In the genomic region with DNA sequence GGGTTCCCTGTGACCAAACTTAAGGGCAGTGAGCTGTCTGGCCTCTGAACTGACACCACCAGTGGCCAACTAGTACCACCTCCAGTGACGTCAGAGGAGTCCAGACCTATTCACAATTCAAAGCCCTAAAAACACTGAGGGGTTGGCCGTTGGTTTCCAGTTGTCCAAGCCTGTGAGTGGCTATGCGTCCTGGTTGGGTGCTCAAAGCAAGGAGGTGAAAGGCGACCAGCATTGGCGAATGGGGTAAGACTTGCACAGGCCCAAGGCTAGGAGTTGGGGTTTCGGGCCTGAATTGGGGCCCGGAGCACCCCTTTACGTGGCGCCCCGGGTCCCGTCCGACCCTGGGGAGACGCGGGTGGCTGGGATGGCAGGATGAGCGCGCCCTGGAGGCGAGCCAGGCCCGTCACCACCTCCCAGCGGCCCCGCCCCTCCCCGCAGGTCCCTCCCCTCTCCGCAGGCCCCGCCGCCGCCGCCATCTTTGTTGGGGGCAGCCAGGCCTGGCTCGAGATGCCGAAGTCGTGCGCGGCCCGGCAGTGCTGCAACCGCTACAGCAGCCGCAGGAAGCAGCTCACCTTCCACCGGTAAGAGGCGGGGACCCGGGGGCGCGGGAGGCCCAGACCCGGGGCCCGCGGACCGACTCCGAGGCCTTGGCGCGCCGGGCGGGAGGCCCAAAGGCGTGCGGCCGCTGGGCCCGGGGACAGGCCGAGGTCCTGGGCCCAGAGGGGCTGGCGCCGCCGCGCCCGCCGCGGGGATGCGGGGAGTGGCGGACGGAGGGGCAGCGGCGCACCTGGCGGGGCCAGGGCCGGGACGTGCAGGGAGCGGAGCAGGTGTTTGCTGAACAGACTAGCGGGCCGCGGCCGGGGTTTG, we compare ENCODE assay signal across 1 cellular context.
TF ChIP-seq lines count a peak whose summit lies in the region.

THAP3 (plus strand) TSS at position 157 of the 867 bp plus-strand sequence; CDS start at position 508, 351 bp downstream.

TF ChIP-seq in K562, 482 proteins besides CTCF, POLR2A, EP300 and RAD21 (continued from another document and continues in another):
- TF ChIP-seq, protein P1, sequence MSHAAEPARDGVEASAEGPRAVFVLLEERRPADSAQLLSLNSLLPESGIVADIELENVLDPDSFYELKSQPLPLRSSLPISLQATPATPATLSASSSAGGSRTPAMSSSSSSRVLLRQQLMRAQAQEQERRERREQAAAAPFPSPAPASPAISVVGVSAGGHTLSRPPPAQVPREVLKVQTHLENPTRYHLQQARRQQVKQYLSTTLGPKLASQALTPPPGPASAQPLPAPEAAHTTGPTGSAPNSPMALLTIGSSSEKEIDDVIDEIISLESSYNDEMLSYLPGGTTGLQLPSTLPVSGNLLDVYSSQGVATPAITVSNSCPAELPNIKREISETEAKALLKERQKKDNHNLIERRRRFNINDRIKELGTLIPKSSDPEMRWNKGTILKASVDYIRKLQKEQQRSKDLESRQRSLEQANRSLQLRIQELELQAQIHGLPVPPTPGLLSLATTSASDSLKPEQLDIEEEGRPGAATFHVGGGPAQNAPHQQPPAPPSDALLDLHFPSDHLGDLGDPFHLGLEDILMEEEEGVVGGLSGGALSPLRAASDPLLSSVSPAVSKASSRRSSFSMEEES (CRISPR knock-in tag; IDR thresholded peaks at IDR 0.05) = no peak
- TF ChIP-seq RBM15 (IDR thresholded peaks at IDR 0.05; ENCODE audit: insufficient read depth, low read length) (no peak), PHTF2 (CRISPR knock-in tag; IDR thresholded peaks at IDR 0.05) (no peak), ZNF133 (CRISPR knock-in tag; IDR thresholded peaks at IDR 0.05) (no peak), HCFC1 (IDR thresholded peaks at IDR 0.05; ENCODE audit: low read depth, low read length) (peak; percentile 77), TEAD1 (CRISPR knock-in tag; IDR thresholded peaks at IDR 0.05) (peak in 1 of 2 experiments; percentile 45; a peak in 2 of 4 replicates), SMARCE1 (IDR thresholded peaks at IDR 0.05) (peak; percentile 45; the same call in 1 of the 2 replicates), ZNF316 (IDR thresholded peaks at IDR 0.05) (no peak), XRCC3 (IDR thresholded peaks at IDR 0.05) (no peak), CC2D1A (IDR thresholded peaks at IDR 0.05) (no peak), CBX3 (IDR thresholded peaks at IDR 0.05; ENCODE audit: borderline replicate concordance in 1 of 2, low read length in 2 of 2) (peak in 1 of 2 experiments; percentile 35; a peak in 1 of 3 replicates), ZNF134 (CRISPR knock-in tag; conservative IDR thresholded peaks at IDR 0.05) (no peak), PYGO2 (tag; IDR thresholded peaks at IDR 0.05) (no peak), HNRNPLL (IDR thresholded peaks at IDR 0.05; ENCODE audit: low read depth, low read length, poor library complexity, severe bottlenecking) (peak; percentile 17), THRB (CRISPR knock-in tag; conservative IDR thresholded peaks at IDR 0.05) (no peak), FOXP1 (CRISPR knock-in tag; IDR thresholded peaks at IDR 0.05) (0 out of 2 replicates have a peak, but pooled peaks have one; percentile 53), E2F3 (CRISPR knock-in tag; IDR thresholded peaks at IDR 0.05) (no peak), TCF15 (CRISPR knock-in tag; IDR thresholded peaks at IDR 0.05) (no peak), ZNF311 (CRISPR knock-in tag; IDR thresholded peaks at IDR 0.05) (no peak), RCOR1 (IDR thresholded peaks at IDR 0.05; ENCODE audit: borderline replicate concordance in 1 of 2, low read depth in 2 of 2, low read length in 2 of 2) (0 out of 4 replicates have a peak, but pooled peaks of 1 of the 2 experiments have one; percentile 1), MAFG (tag; conservative IDR thresholded peaks at IDR 0.05) (no peak), ZEB2 (IDR thresholded peaks at IDR 0.05) (no peak), BRD4 (IDR thresholded peaks at IDR 0.05) (no peak), HNRNPH1 (optimal IDR thresholded peaks at IDR 0.05; ENCODE audit: low read depth, low read length) (no peak), RBM22 (IDR thresholded peaks at IDR 0.05; ENCODE audit: low read depth, low read length, poor library complexity, severe bottlenecking) (peak; percentile 86), KHSRP (IDR thresholded peaks at IDR 0.05) (peak; percentile 53; the same call in 1 of the 2 replicates), MAFF (IDR thresholded peaks at IDR 0.05; ENCODE audit: low read length) (no peak), SREBF2 (CRISPR knock-in tag; IDR thresholded peaks at IDR 0.05) (no peak), HIVEP1 (CRISPR knock-in tag; IDR thresholded peaks at IDR 0.05) (no peak), EWSR1 (IDR thresholded peaks at IDR 0.05; ENCODE audit: borderline replicate concordance, low read depth, partially characterized antibody) (no peak), SIN3B (IDR thresholded peaks at IDR 0.05; ENCODE audit: low read depth) (peak; percentile 57; the same call in 1 of the 2 replicates), MED1 (CRISPR knock-in tag; IDR thresholded peaks at IDR 0.05; ENCODE audit: borderline replicate concordance) (no peak), PKNOX1 (IDR thresholded peaks at IDR 0.05) (peak; percentile 91), SMARCC2 (IDR thresholded peaks at IDR 0.05; ENCODE audit: low read depth) (no peak), ZKSCAN1 (IDR thresholded peaks at IDR 0.05; ENCODE audit: low read depth, low read length) (no peak), HNRNPL (IDR thresholded peaks at IDR 0.05; ENCODE audit: low read depth, low read length) (no peak), NR2C1 (IDR thresholded peaks at IDR 0.05) (no peak), NR2C1 (tag; IDR thresholded peaks at IDR 0.05) (no peak), CREB1 (IDR thresholded peaks at IDR 0.05) (peak; percentile 52), CREB1 (CRISPR knock-in tag; IDR thresholded peaks at IDR 0.05) (peak; percentile 49), NONO (IDR thresholded peaks at IDR 0.05; ENCODE audit: low read depth in 2 of 2, low read length in 1 of 2) (peak in 1 of 2 experiments; percentile 92; a peak in 2 of 4 replicates), HSF4 (CRISPR knock-in tag; IDR thresholded peaks at IDR 0.05; ENCODE audit: borderline replicate concordance) (no peak), TAF9B (IDR thresholded peaks at IDR 0.05; ENCODE audit: partially characterized antibody) (no peak), L3MBTL2 (IDR thresholded peaks at IDR 0.05) (peak; percentile 42; the same call in 1 of the 2 replicates), GATAD2A (IDR thresholded peaks at IDR 0.05) (no peak), HDAC1 (IDR thresholded peaks at IDR 0.05) (peak in 1 of 2 experiments; percentile 67; a peak in 1 of 4 replicates), ZNF57 (CRISPR knock-in tag; IDR thresholded peaks at IDR 0.05) (no peak), ZNF445 (CRISPR knock-in tag; IDR thresholded peaks at IDR 0.05; ENCODE audit: low read depth) (no peak)
- TF ChIP-seq, protein P2, sequence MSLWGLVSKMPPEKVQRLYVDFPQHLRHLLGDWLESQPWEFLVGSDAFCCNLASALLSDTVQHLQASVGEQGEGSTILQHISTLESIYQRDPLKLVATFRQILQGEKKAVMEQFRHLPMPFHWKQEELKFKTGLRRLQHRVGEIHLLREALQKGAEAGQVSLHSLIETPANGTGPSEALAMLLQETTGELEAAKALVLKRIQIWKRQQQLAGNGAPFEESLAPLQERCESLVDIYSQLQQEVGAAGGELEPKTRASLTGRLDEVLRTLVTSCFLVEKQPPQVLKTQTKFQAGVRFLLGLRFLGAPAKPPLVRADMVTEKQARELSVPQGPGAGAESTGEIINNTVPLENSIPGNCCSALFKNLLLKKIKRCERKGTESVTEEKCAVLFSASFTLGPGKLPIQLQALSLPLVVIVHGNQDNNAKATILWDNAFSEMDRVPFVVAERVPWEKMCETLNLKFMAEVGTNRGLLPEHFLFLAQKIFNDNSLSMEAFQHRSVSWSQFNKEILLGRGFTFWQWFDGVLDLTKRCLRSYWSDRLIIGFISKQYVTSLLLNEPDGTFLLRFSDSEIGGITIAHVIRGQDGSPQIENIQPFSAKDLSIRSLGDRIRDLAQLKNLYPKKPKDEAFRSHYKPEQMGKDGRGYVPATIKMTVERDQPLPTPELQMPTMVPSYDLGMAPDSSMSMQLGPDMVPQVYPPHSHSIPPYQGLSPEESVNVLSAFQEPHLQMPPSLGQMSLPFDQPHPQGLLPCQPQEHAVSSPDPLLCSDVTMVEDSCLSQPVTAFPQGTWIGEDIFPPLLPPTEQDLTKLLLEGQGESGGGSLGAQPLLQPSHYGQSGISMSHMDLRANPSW (CRISPR knock-in tag; IDR thresholded peaks at IDR 0.05) = 0 out of 2 replicates have a peak, but pooled peaks have one; percentile 69
- TF ChIP-seq, protein P3, sequence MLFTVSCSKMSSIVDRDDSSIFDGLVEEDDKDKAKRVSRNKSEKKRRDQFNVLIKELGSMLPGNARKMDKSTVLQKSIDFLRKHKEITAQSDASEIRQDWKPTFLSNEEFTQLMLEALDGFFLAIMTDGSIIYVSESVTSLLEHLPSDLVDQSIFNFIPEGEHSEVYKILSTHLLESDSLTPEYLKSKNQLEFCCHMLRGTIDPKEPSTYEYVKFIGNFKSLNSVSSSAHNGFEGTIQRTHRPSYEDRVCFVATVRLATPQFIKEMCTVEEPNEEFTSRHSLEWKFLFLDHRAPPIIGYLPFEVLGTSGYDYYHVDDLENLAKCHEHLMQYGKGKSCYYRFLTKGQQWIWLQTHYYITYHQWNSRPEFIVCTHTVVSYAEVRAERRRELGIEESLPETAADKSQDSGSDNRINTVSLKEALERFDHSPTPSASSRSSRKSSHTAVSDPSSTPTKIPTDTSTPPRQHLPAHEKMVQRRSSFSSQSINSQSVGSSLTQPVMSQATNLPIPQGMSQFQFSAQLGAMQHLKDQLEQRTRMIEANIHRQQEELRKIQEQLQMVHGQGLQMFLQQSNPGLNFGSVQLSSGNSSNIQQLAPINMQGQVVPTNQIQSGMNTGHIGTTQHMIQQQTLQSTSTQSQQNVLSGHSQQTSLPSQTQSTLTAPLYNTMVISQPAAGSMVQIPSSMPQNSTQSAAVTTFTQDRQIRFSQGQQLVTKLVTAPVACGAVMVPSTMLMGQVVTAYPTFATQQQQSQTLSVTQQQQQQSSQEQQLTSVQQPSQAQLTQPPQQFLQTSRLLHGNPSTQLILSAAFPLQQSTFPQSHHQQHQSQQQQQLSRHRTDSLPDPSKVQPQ (CRISPR knock-in tag; IDR thresholded peaks at IDR 0.05; ENCODE audit: borderline replicate concordance) = no peak
- TF ChIP-seq, protein P4, sequence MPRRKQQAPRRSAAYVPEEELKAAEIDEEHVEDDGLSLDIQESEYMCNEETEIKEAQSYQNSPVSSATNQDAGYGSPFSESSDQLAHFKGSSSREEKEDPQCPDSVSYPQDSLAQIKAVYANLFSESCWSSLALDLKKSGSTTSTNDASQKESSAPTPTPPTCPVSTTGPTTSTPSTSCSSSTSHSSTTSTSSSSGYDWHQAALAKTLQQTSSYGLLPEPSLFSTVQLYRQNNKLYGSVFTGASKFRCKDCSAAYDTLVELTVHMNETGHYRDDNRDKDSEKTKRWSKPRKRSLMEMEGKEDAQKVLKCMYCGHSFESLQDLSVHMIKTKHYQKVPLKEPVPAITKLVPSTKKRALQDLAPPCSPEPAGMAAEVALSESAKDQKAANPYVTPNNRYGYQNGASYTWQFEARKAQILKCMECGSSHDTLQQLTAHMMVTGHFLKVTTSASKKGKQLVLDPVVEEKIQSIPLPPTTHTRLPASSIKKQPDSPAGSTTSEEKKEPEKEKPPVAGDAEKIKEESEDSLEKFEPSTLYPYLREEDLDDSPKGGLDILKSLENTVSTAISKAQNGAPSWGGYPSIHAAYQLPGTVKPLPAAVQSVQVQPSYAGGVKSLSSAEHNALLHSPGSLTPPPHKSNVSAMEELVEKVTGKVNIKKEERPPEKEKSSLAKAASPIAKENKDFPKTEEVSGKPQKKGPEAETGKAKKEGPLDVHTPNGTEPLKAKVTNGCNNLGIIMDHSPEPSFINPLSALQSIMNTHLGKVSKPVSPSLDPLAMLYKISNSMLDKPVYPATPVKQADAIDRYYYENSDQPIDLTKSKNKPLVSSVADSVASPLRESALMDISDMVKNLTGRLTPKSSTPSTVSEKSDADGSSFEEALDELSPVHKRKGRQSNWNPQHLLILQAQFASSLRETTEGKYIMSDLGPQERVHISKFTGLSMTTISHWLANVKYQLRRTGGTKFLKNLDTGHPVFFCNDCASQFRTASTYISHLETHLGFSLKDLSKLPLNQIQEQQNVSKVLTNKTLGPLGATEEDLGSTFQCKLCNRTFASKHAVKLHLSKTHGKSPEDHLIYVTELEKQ (CRISPR knock-in tag; IDR thresholded peaks at IDR 0.05) = no peak
- TF ChIP-seq, protein P5, sequence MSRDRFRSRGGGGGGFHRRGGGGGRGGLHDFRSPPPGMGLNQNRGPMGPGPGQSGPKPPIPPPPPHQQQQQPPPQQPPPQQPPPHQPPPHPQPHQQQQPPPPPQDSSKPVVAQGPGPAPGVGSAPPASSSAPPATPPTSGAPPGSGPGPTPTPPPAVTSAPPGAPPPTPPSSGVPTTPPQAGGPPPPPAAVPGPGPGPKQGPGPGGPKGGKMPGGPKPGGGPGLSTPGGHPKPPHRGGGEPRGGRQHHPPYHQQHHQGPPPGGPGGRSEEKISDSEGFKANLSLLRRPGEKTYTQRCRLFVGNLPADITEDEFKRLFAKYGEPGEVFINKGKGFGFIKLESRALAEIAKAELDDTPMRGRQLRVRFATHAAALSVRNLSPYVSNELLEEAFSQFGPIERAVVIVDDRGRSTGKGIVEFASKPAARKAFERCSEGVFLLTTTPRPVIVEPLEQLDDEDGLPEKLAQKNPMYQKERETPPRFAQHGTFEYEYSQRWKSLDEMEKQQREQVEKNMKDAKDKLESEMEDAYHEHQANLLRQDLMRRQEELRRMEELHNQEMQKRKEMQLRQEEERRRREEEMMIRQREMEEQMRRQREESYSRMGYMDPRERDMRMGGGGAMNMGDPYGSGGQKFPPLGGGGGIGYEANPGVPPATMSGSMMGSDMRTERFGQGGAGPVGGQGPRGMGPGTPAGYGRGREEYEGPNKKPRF (IDR thresholded peaks at IDR 0.05; ENCODE audit: low read depth, low read length) = no peak
